Comparison of ENCODE assay signal across 14 cellular contexts in the genomic region with DNA sequence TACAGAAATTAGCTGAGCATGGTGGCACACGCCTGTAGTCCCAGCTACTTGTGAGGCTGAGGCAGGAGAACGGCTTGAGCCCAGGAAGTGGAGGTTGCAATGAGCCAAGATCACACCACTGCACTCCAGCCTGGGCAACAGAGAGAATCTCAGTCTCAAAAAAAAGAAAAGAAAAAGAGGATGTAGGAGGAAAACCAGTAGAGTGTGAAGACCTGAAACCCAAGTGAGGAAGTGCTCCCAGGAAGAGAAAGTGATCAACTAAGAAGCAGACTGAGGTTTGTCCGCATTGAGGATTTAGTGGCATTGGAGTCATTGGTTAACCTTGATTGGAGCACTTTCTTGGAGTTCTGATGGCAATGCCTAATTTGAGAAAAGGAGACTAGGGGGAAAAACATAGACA. TPM values are rescaled to one million over a fixed set of nuclear protein-coding genes. Genes with fewer than 3 reads are reported as not detected.
DNase-seq lines count a peak whose midpoint lies in the region; ATAC-seq and TF ChIP-seq lines count a peak whose summit lies in the region.
"Had no signal": no experiment of that assay in that cellular context is flagged by ENCODE, and none has a peak within 500 bp of the region (broad histone marks: within the 10 kb centered on the region; RNA-seq: fewer than 3 reads in every experiment).

No MANE protein-coding gene starts in this region.

- H3K27ac Mint-ChIP-seq in chondrocyte (ENCODE audit: unreplicated experiment), result no peak overlapping the region
- H3K27ac Mint-ChIP-seq: activated CD4-positive, alpha-beta memory T cell treated with anti-CD3 and anti-CD28 coated beads for 36 hours; nephron progenitor cell had no signal

- ATAC-seq in GM18511 (IDR thresholded peaks at IDR 0.05; ENCODE audit: unreplicated experiment) (peak; percentile 97), GM21526 (IDR thresholded peaks at IDR 0.05; ENCODE audit: low FRiP score, unreplicated experiment) (peak; percentile 98), HG03097 (IDR thresholded peaks at IDR 0.05; ENCODE audit: low FRiP score, unreplicated experiment) (peak; percentile 90), left colon (no peak)

- TF ChIP-seq CTCF in chondrocyte (IDR thresholded peaks at IDR 0.05), result no peak

- intact Hi-C loops in left colon (cut with DNase I, micrococcal nuclease), result no loop called here

- H3K4me1 Mint-ChIP-seq in chondrocyte (ENCODE audit: low read depth), result peaks cover 2% of the 10 kb centered on the region
- H3K4me1 Mint-ChIP-seq: nephron progenitor cell had no signal

- peaks cover 17% of the 10 kb centered on the region for H3K27me3 Mint-ChIP-seq in chondrocyte (ENCODE audit: low read depth)

- DNase-seq in SIG-M5 treated with dmso at 0.1 percent for 504 hours (lab: John Stamatoyannopoulos, UW; ENCODE audit: unreplicated experiment) (peak; percentile 62), DMS53 (lab: John Stamatoyannopoulos, UW) (no peak), NCI-H69 (lab: John Stamatoyannopoulos, UW) (no peak), left colon (no peak), chondrocyte (ENCODE audit: low spot score) (no peak)
- DNase-seq: activated CD4-positive, alpha-beta memory T cell treated with anti-CD3 and anti-CD28 coated beads for 36 hours; Caco-2; GM23248; NCI-H1105; nephron progenitor cell; thyroid gland had no signal

- H3K36me3 Mint-ChIP-seq in chondrocyte (ENCODE audit: low read depth), result peaks cover 2% of the 10 kb centered on the region
- H3K36me3 Mint-ChIP-seq: activated CD4-positive, alpha-beta memory T cell treated with anti-CD3 and anti-CD28 coated beads for 36 hours had no signal

- no peaks in the 10 kb centered on the region for H3K9me3 Mint-ChIP-seq in chondrocyte (ENCODE audit: low read depth)
- H3K9me3 Mint-ChIP-seq: activated CD4-positive, alpha-beta memory T cell treated with anti-CD3 and anti-CD28 coated beads for 36 hours; nephron progenitor cell had no signal

- H3K4me3 Mint-ChIP-seq in chondrocyte (ENCODE audit: unreplicated experiment), result no peak overlapping the region
- H3K4me3 Mint-ChIP-seq: activated CD4-positive, alpha-beta memory T cell treated with anti-CD3 and anti-CD28 coated beads for 36 hours; nephron progenitor cell had no signal

RNA-seq across cellular contexts. Expression of a gene that starts 20.6 kb away (rescaled TPM):
- total RNA-seq in left colon, result 10 to 100 TPM; 14.3 TPM
- total RNA-seq in chondrocyte, result 8.9 to 12.1 TPM (median 9.0 TPM) in 3 replicates
